ENCODE assay signal across 10 cellular contexts in the genomic region with DNA sequence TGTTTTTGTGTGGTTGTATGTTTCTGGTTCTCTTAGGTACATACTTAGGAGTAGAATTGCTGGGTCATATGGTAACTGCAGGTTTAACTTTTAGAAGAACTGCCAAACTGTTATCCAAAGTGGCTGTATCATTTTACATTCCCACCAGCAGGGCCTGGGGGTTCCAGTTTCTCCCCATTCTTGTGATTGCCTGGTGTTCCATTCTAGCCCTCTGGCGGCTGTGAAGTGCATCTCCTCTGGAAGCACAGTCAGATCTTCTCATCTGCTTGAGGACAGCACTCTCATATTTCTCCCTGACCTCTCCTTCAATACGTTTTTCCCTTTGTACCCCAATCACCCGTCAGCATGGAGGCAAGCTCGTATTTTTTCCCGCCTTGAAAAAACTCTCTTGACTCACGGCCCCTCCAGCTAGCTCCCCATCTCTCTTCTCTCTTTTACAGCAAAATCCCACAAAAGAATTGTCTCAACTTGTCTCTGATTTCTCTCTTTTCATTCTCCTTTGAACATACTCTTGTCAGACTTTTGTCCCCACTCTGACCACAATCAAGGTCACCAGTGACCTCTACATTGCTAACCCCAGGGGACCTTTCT. TPM values are rescaled to one million over a fixed set of nuclear protein-coding genes. Genes with fewer than 3 reads are reported as not detected.
DNase-seq lines count a peak whose midpoint lies in the region; ATAC-seq and TF ChIP-seq lines count a peak whose summit lies in the region.
"Had no signal": no experiment of that assay in that cellular context is flagged by ENCODE, and none has a peak within 500 bp of the region (broad histone marks: within the 10 kb centered on the region; RNA-seq: fewer than 3 reads in every experiment).

No MANE protein-coding gene starts in this region.

- ATAC-seq in HG02759 (IDR thresholded peaks at IDR 0.05; ENCODE audit: unreplicated experiment) = no peak
- ATAC-seq: psoas muscle had no signal

- H3K27me3 ChIP-seq in A673 (replicated peaks; ENCODE audit: insufficient read depth, low read depth, low read length, poor library complexity) (no peaks in the 10 kb centered on the region), WERI-Rb-1 (ENCODE audit: insufficient read depth, low read depth, severe bottlenecking) (no peaks in the 10 kb centered on the region)

- intact Hi-C loops in A673 (cut with micrococcal nuclease; ENCODE audit: unreplicated experiment) = loop anchor here (2.0 to 5.0 kb wide), 5 partner anchors 55 to 629 kb away; partner anchors contain the start of gene NECTIN1

- no TSS peak for BruUV-seq in A673 (replicated peaks; lab: Mats Ljungman, UMichigan)

- H3K4me3 ChIP-seq in A673 (ENCODE audit: low read depth, low read length, poor library complexity, severe bottlenecking) = no peak overlapping the region
- H3K4me3 ChIP-seq in fibroblast of mammary gland (ENCODE audit: control insufficient read depth, low read depth, low read length) = no peak overlapping the region
- no peak overlapping the region for H3K4me3 ChIP-seq in WERI-Rb-1 (ENCODE audit: low read depth, low read length)
- H3K4me3 ChIP-seq: psoas muscle, thoracic aorta had no signal

- H3K36me3 ChIP-seq in A673 (ENCODE audit: insufficient read depth, low read length, poor library complexity, severe bottlenecking) (no peaks in the 10 kb centered on the region), WERI-Rb-1 (no peaks in the 10 kb centered on the region)
- H3K36me3 ChIP-seq: thoracic aorta had no signal

- H3K9me3 ChIP-seq in A673 (ENCODE audit: low read depth, low read length, poor library complexity, severe bottlenecking) (no peaks in the 10 kb centered on the region), WERI-Rb-1 (ENCODE audit: severe bottlenecking) (no peaks in the 10 kb centered on the region)
- H3K9me3 ChIP-seq: psoas muscle, thoracic aorta had no signal

- TF ChIP-seq CTCF in A673 (conservative IDR thresholded peaks at IDR 0.05; ENCODE audit: low read depth, low read length) = peak; percentile 68
- peak; percentile 40 for TF ChIP-seq CTCF in GM13977 (IDR thresholded peaks at IDR 0.05; ENCODE audit: extremely low read depth, insufficient read depth, missing control alignments)
- peak; percentile 53 for TF ChIP-seq CTCF in fibroblast of mammary gland (conservative IDR thresholded peaks at IDR 0.05; ENCODE audit: control insufficient read depth, insufficient read depth, low read depth, low read length)
- no peak for TF ChIP-seq CTCF in WERI-Rb-1 (IDR thresholded peaks at IDR 0.05; ENCODE audit: low read depth, low read length)

- DNase-seq in A673 (ENCODE audit: low spot score) (peak; percentile 77), GM13977 (ENCODE audit: low spot score) (peak; percentile 53), SK-N-DZ (ENCODE audit: low spot score) (peak; percentile 32), fibroblast of mammary gland (ENCODE audit: low read depth) (peak; percentile 42), hypothalamus (lab: John Stamatoyannopoulos, UW) (no peak), middle frontal gyrus (ENCODE audit: extremely low spot score, low spot score) (no peak), WERI-Rb-1 (no peak)

- CTCF ChIA-PET in A673 (lab: Charles Lee) = interaction anchor here (1.3 kb wide), 1 partner anchor 55 kb away, joined by 4 read pairs; no protein-coding TSS in a partner anchor

- no peaks in the 10 kb centered on the region for H3K4me1 ChIP-seq in A673 (ENCODE audit: insufficient read depth, low read length, poor library complexity, severe bottlenecking)
- H3K4me1 ChIP-seq: psoas muscle had no signal

- in situ Hi-C loops in GM13977 (cut with MboI; ENCODE audit: low pct_unique_long_range_greater_than_20kb, low sequenced_read_pairs, unreplicated experiment) = loop anchor here (10.0 kb wide), 1 partner anchor 125 kb away; no protein-coding TSS in a partner anchor

- H3K27ac ChIP-seq in A673 (ENCODE audit: low read depth, low read length, poor library complexity, severe bottlenecking) (no peak overlapping the region), WERI-Rb-1 (no peak overlapping the region)
- H3K27ac ChIP-seq: psoas muscle, thoracic aorta had no signal

- POLR2A ChIA-PET in A673 (lab: Charles Lee; ENCODE audit: low non-redundant PET) = no interaction called here

RNA-seq across cellular contexts. Expression of gene THY1, which starts 56.8 kb away (rescaled TPM):
- 150 and 187 TPM in 2 replicates for total RNA-seq in A673 (2021)
- polyA plus RNA-seq in SK-N-DZ (2014; cell fraction: cytosol; rRNA removed) = 65.9 and 121 TPM in 2 replicates
- 51.5 and 76.0 TPM in 2 replicates for polyA plus RNA-seq in SK-N-DZ (2014; cell fraction: nucleus; rRNA removed)

Comparison
In these comparisons a context has a peak if more than half of its experiments do, and no peak if none do; other contexts are left out.
1. DNase-seq: peak in A673 (single experiment), GM13977 (single experiment), SK-N-DZ (single experiment) and fibroblast of mammary gland (single experiment); none in hypothalamus (0 of 51), middle frontal gyrus (single experiment) and WERI-Rb-1 (single experiment).